In the genomic region with DNA sequence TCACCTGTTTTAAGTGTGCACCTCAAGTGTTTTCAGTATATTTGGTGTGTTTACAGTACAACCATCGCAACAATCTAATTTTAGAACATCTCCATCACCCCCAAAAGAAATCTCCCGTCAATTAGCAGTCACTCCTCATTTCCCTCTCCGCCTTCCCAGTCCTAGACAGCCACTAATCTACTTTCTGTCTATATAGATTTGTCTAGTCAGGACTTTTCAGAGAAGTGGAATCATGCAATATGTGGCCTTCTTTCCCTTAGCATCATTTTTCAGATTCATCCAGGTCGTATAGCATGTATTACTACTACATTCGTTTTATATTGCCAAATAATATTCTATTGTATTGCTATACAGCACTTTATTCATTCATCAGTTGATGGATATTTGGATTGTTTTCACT, we compare ENCODE assay signal across 18 cellular contexts. TPM values are rescaled to one million over a fixed set of nuclear protein-coding genes. Genes with fewer than 3 reads are reported as not detected.
DNase-seq lines count a peak whose midpoint lies in the region; ATAC-seq and TF ChIP-seq lines count a peak whose summit lies in the region.
"Had no signal": no experiment of that assay in that cellular context is flagged by ENCODE, and none has a peak within 500 bp of the region (broad histone marks: within the 10 kb centered on the region; RNA-seq: fewer than 3 reads in every experiment).

No MANE protein-coding gene starts in this region.

- no peak for DNase-seq in stimulated activated naive CD8-positive, alpha-beta T cell treated with anti-CD3 and anti-CD28 coated beads, Interleukin-15, amount 100 ng/mL, for 72 hours
- DNase-seq in immature natural killer cell (no peak), type B pancreatic cell (ENCODE audit: extremely low spot score, unreplicated experiment) (no peak), HuH-7 (ENCODE audit: low spot score) (no peak), NCI-H345 treated with DMSO at 0.1 percent for 48 hours (lab: John Stamatoyannopoulos, UW; ENCODE audit: unreplicated experiment) (no peak)
- DNase-seq: COR-L47, DMS153, GF-D8, H7, MM.1S, NCI-H1092 treated with DMSO at 0.1 percent for 48 hours, NCI-H524, PC-3 had no signal

- H3K36me3 Mint-ChIP-seq in stimulated activated naive CD8-positive, alpha-beta T cell treated with anti-CD3 and anti-CD28 coated beads, Interleukin-15, Interleukin-2, amounts not matched to agents 100 ng/mL and 50 ng/mL, for 24 hours (ENCODE audit: low read depth), result no peaks in the 10 kb centered on the region
- H3K36me3 Mint-ChIP-seq in IgD-negative memory B cell (peaks cover 4% of the 10 kb centered on the region), immature natural killer cell (peaks cover 0 to 7% (median 0%) of the 10 kb centered on the region in 3 donors), type B pancreatic cell (no peaks in the 10 kb centered on the region)

- H3K27ac Mint-ChIP-seq in stimulated activated naive CD8-positive, alpha-beta T cell treated with anti-CD3 and anti-CD28 coated beads, Interleukin-15, Interleukin-2, amounts not matched to agents 100 ng/mL and 50 ng/mL, for 24 hours, result no peak overlapping the region
- no peak overlapping the region for H3K27ac Mint-ChIP-seq in stimulated activated naive CD8-positive, alpha-beta T cell treated with anti-CD3 and anti-CD28 coated beads, Interleukin-15, amount 100 ng/mL, for 72 hours
- H3K27ac Mint-ChIP-seq in IgD-negative memory B cell, result no peak overlapping the region
- H3K27ac Mint-ChIP-seq in immature natural killer cell, result no peak overlapping the region
- H3K27ac Mint-ChIP-seq in type B pancreatic cell, result no peak overlapping the region

- no peaks in the 10 kb centered on the region for H3K9me3 Mint-ChIP-seq in stimulated activated naive CD8-positive, alpha-beta T cell treated with anti-CD3 and anti-CD28 coated beads, Interleukin-15, Interleukin-2, amounts not matched to agents 100 ng/mL and 50 ng/mL, for 24 hours
- H3K9me3 Mint-ChIP-seq in stimulated activated naive CD8-positive, alpha-beta T cell treated with anti-CD3 and anti-CD28 coated beads, Interleukin-15, amount 100 ng/mL, for 72 hours, result no peaks in the 10 kb centered on the region
- H3K9me3 Mint-ChIP-seq in IgD-negative memory B cell, result peaks cover 0 to 5% (median 0%) of the 10 kb centered on the region in 3 donors
- peaks cover 0 to 2% (median 0%) of the 10 kb centered on the region in 6 donors for H3K9me3 Mint-ChIP-seq in immature natural killer cell
- no peaks in the 10 kb centered on the region for H3K9me3 Mint-ChIP-seq in type B pancreatic cell

- peaks cover 5% of the 10 kb centered on the region for H3K4me1 Mint-ChIP-seq in stimulated activated naive CD8-positive, alpha-beta T cell treated with anti-CD3 and anti-CD28 coated beads, Interleukin-15, Interleukin-2, amounts not matched to agents 100 ng/mL and 50 ng/mL, for 24 hours (ENCODE audit: low read depth)
- H3K4me1 Mint-ChIP-seq in stimulated activated naive CD8-positive, alpha-beta T cell treated with anti-CD3 and anti-CD28 coated beads, Interleukin-15, amount 100 ng/mL, for 72 hours, result peaks cover 16% of the 10 kb centered on the region
- peaks cover 0 to 4% (median 3%) of the 10 kb centered on the region in 3 donors for H3K4me1 Mint-ChIP-seq in IgD-negative memory B cell
- peaks cover 21 to 29% of the 10 kb centered on the region in 2 donors for H3K4me1 Mint-ChIP-seq in immature natural killer cell
- no peaks in the 10 kb centered on the region for H3K4me1 Mint-ChIP-seq in type B pancreatic cell (ENCODE audit: unreplicated experiment)

- H3K27me3 Mint-ChIP-seq in stimulated activated naive CD8-positive, alpha-beta T cell treated with anti-CD3 and anti-CD28 coated beads, Interleukin-15, Interleukin-2, amounts not matched to agents 100 ng/mL and 50 ng/mL, for 24 hours, result peaks cover 58% of the 10 kb centered on the region
- peaks cover 88% of the 10 kb centered on the region for H3K27me3 Mint-ChIP-seq in stimulated activated naive CD8-positive, alpha-beta T cell treated with anti-CD3 and anti-CD28 coated beads, Interleukin-15, amount 100 ng/mL, for 72 hours
- peaks cover 39% of the 10 kb centered on the region for H3K27me3 Mint-ChIP-seq in IgD-negative memory B cell
- H3K27me3 Mint-ChIP-seq in immature natural killer cell (ENCODE audit: low read depth in 3 of 3), result peaks cover 12 to 35% (median 23%) of the 10 kb centered on the region in 3 donors
- peaks cover 86% of the 10 kb centered on the region for H3K27me3 Mint-ChIP-seq in type B pancreatic cell

- no peak for TF ChIP-seq CTCF in type B pancreatic cell (conservative IDR thresholded peaks at IDR 0.05)

- H3K4me3 Mint-ChIP-seq in stimulated activated naive CD8-positive, alpha-beta T cell treated with anti-CD3 and anti-CD28 coated beads, Interleukin-15, Interleukin-2, amounts not matched to agents 100 ng/mL and 50 ng/mL, for 24 hours, result peak overlapping the region; percentile 0
- H3K4me3 Mint-ChIP-seq in stimulated activated naive CD8-positive, alpha-beta T cell treated with anti-CD3 and anti-CD28 coated beads, Interleukin-15, amount 100 ng/mL, for 72 hours, result no peak overlapping the region
- peak overlapping the region in 3 of 4 donors; percentile 13 to 47 (median 23) for H3K4me3 Mint-ChIP-seq in IgD-negative memory B cell
- peak overlapping the region; percentile 51 to 63 (median 61) for H3K4me3 Mint-ChIP-seq in immature natural killer cell
- peak overlapping the region; percentile 59 for H3K4me3 Mint-ChIP-seq in type B pancreatic cell

- no peak for TF ChIP-seq POLR2A in GM18505 (IDR thresholded peaks at IDR 0.05; ENCODE audit: borderline replicate concordance, extremely low read depth, insufficient read depth, insufficient read length)

- ATAC-seq in stimulated activated naive CD8-positive, alpha-beta T cell treated with anti-CD3 and anti-CD28 coated beads, Interleukin-15, amount 100 ng/mL, for 72 hours, result no peak
- ATAC-seq in GM18505 (IDR thresholded peaks at IDR 0.05; ENCODE audit: unreplicated experiment), result no peak
- ATAC-seq: PC-3 had no signal

RNA-seq across cellular contexts. Expression of a gene that starts 1.7 kb away (rescaled TPM):
- not detected for polyA plus RNA-seq in IgD-negative memory B cell
- under 1 TPM in 1 of 3 donors, not detected in 2; 0.13 TPM for polyA plus RNA-seq in immature natural killer cell
- total RNA-seq in type B pancreatic cell (ENCODE audit: low replicate concordance), result 0.17 and 0.27 TPM in 2 replicates
- total RNA-seq: LHCN-M2, PC-3 had no signal

RNA-seq across cellular contexts. Expression of a gene that starts 1.9 kb away (rescaled TPM):
- polyA plus RNA-seq in IgD-negative memory B cell (not detected), immature natural killer cell (not detected)
- not detected in 2 replicates for total RNA-seq in type B pancreatic cell (ENCODE audit: low replicate concordance)
- total RNA-seq: A673, LHCN-M2, PC-3 had no signal

RNA-seq across cellular contexts. Expression of a gene that starts 54.6 kb away (rescaled TPM):
- polyA plus RNA-seq in IgD-negative memory B cell (9.0 TPM), immature natural killer cell (10 to 100 TPM in 1 of 3 donors, 1 to 10 TPM in 2; 8.2 to 11.6 (median 9.7) TPM)
- total RNA-seq in type B pancreatic cell (ENCODE audit: low replicate concordance), result 69.1 and 73.9 TPM in 2 replicates

Comparison
In these comparisons a context has a peak if more than half of its experiments do, and no peak if none do; other contexts are left out.
1. H3K4me3 Mint-ChIP-seq: peak in stimulated activated naive CD8-positive, alpha-beta T cell treated with anti-CD3 and anti-CD28 coated beads, Interleukin-15, Interleukin-2, amounts not matched to agents 100 ng/mL and 50 ng/mL, for 24 hours (single experiment), IgD-negative memory B cell (3 of 4), immature natural killer cell (5 of 5) and type B pancreatic cell (single experiment); none in stimulated activated naive CD8-positive, alpha-beta T cell treated with anti-CD3 and anti-CD28 coated beads, Interleukin-15, amount 100 ng/mL, for 72 hours (0 of 2).